In genomic region chr6:41859356-41859755, GRCh38 we compare ENCODE assay signal across 25 cellular contexts.
"Had no signal": no experiment of that assay in that cellular context is flagged by ENCODE, and none has a peak within 500 bp of the region (broad histone marks: within the 10 kb centered on the region; RNA-seq: fewer than 3 reads in every experiment).

No MANE protein-coding gene starts in this region.

- H3K27ac ChIP-seq: brain microvascular endothelial cell, coronary artery, dorsolateral prefrontal cortex, heart left ventricle had no signal

- H3K4me1 ChIP-seq: heart left ventricle had no signal

- DNase-seq: activated CD4-positive, alpha-beta memory T cell treated with anti-CD3 and anti-CD28 coated beads, Interleukin-2, amount 10 ng/mL, durations not matched to agents 7 days and 5 days; activated CD4-positive, alpha-beta T cell treated with anti-CD3 and anti-CD28 coated beads for 1 hour; activated CD4-positive, alpha-beta T cell treated with anti-CD3 and anti-CD28 coated beads for 4 hours; activated CD4-positive, alpha-beta T cell treated with anti-CD3 and anti-CD28 coated beads, Interleukin-2, amount 10 ng/mL, durations not matched to agents 7 days and 5 days; activated CD4-positive, alpha-beta T cell treated with anti-CD3 and anti-CD28 coated beads, Interleukin-2, amount 50 U/mL, for 4 hours; activated CD8-positive, alpha-beta memory T cell treated with anti-CD3 and anti-CD28 coated beads, Interleukin-2, amount 50 U/mL, for 48 hours; activated gamma-delta T cell treated with Interleukin-2 at 50 U/mL for 16 hours; activated naive CD4-positive, alpha-beta T cell treated with anti-CD3 and anti-CD28 coated beads, Interleukin-2, amount 50 U/mL, for 16 hours; activated naive CD4-positive, alpha-beta T cell treated with Interleukin-2 at 50 U/mL for 16 hours; activated T-cell treated with anti-CD3 and anti-CD28 coated beads for 4 hours; activated T-cell treated with anti-CD3 and anti-CD28 coated beads, Interleukin-2, amount 50 U/mL, for 24 hours; activated T-cell treated with anti-CD3 and anti-CD28 coated beads, Interleukin-2, amount 50 U/mL, for 72 hours; amniotic stem cell; anterior cingulate cortex; brain microvascular endothelial cell; dorsolateral prefrontal cortex; effector memory CD4-positive, alpha-beta T cell; endodermal cell; foreskin fibroblast; glutamatergic neuron; heart left ventricle; T-helper 2 cell had no signal

- H3K9me3 ChIP-seq: heart left ventricle had no signal

- H3K27me3 ChIP-seq: brain microvascular endothelial cell, dorsolateral prefrontal cortex, heart left ventricle had no signal

- H3K4me3 ChIP-seq: coronary artery, dorsolateral prefrontal cortex, heart left ventricle had no signal

- H3K36me3 ChIP-seq: brain microvascular endothelial cell, heart left ventricle had no signal

- ATAC-seq: activated T-cell treated with anti-CD3 and anti-CD28 coated beads, Interleukin-2, amount 50 U/mL, for 72 hours; esophagus mucosa; heart left ventricle; WTC11 had no signal
